17 cellular contexts compared by ENCODE assay signal in the genomic region with DNA sequence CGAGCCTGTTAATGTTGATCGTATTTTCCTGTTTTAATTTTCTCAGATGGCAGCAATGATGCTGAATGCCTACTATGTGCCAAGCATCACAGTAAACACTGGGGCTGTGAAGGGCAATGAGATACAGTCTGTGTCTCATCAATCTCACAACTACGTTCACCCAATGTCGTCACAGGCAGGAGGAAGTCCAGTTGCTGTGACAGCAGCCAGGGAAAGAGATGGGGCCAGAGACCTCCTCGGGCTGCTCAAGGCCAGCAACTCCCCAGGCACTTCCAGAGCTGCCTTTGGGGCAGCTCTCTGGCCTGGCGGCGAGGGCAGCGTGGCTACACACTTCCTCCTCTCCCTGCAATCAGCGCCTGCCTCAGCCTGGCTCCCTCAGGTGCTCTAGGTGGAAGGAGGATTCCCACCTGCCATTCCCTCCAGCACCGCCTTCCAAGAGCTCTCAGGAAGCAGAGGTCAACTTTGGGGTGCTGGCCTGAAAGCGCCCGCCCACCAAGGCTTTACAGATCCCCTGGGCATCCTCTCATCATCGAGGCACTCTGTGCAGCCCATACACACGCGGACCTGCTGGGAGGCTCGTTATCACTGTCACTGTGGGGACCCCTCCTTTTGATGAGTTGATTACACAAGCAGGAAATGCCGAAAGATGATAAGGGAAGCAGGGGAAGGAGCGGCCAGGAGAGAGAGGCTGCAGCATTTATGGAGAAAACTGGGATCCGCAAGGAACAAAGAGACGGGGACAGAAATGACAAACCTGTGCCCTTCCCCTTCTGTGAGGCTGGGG.
"Had no signal": no experiment of that assay in that cellular context is flagged by ENCODE, and none has a peak within 500 bp of the region (broad histone marks: within the 10 kb centered on the region; RNA-seq: fewer than 3 reads in every experiment).

No MANE protein-coding gene starts in this region.

- H3K9me3 ChIP-seq: colonic mucosa, gastrocnemius medialis, sigmoid colon had no signal

- H3K4me3 ChIP-seq: colonic mucosa, lung, sigmoid colon had no signal

- H3K27me3 ChIP-seq: colonic mucosa, gastrocnemius medialis, sigmoid colon had no signal

- H3K36me3 ChIP-seq: colonic mucosa, gastrocnemius medialis, sigmoid colon had no signal

- DNase-seq: activated CD4-positive, alpha-beta T cell treated with anti-CD3 and anti-CD28 coated beads for 4 hours; activated CD8-positive, alpha-beta memory T cell treated with anti-CD3 and anti-CD28 coated beads, Interleukin-2, amount 50 U/mL, for 48 hours; activated CD8-positive, alpha-beta T cell treated with anti-CD3 and anti-CD28 coated beads for 36 hours; activated naive CD4-positive, alpha-beta T cell treated with Interleukin-2 at 50 U/mL for 16 hours; caudate nucleus; colonic mucosa; effector CD8-positive, alpha-beta T cell; gastrocnemius medialis; naive thymus-derived CD4-positive, alpha-beta T cell; occipital lobe; sigmoid colon; stimulated activated CD4-positive, alpha-beta T cell treated with anti-CD3 and anti-CD28 coated beads, Interleukin-12 subunit alpha, Interleukin-12 subunit beta, amount 100 ng/mL, for 4 hours; stimulated activated naive CD4-positive, alpha-beta T cell treated with Interleukin-2 at 50 U/mL for 16 hours; T-helper 1 cell had no signal

- H3K4me1 ChIP-seq: colonic mucosa had no signal

- H3K27ac ChIP-seq: colonic mucosa, gastrocnemius medialis, sigmoid colon, VCaP had no signal

- H3K9me3 Mint-ChIP-seq: activated CD8-positive, alpha-beta T cell treated with anti-CD3 and anti-CD28 coated beads for 36 hours had no signal

- ATAC-seq: activated CD8-positive, alpha-beta T cell treated with anti-CD3 and anti-CD28 coated beads for 36 hours; gastrocnemius medialis; naive thymus-derived CD4-positive, alpha-beta T cell had no signal

- H3K4me3 Mint-ChIP-seq: activated CD8-positive, alpha-beta T cell treated with anti-CD3 and anti-CD28 coated beads for 36 hours; naive thymus-derived CD4-positive, alpha-beta T cell had no signal

- H3K27me3 Mint-ChIP-seq: activated CD8-positive, alpha-beta T cell treated with anti-CD3 and anti-CD28 coated beads for 36 hours had no signal

- H3K27ac Mint-ChIP-seq: activated CD8-positive, alpha-beta T cell treated with anti-CD3 and anti-CD28 coated beads for 36 hours; naive thymus-derived CD4-positive, alpha-beta T cell; progenitor cell of endocrine pancreas had no signal
